19 cellular contexts compared by ENCODE assay signal in the genomic region with DNA sequence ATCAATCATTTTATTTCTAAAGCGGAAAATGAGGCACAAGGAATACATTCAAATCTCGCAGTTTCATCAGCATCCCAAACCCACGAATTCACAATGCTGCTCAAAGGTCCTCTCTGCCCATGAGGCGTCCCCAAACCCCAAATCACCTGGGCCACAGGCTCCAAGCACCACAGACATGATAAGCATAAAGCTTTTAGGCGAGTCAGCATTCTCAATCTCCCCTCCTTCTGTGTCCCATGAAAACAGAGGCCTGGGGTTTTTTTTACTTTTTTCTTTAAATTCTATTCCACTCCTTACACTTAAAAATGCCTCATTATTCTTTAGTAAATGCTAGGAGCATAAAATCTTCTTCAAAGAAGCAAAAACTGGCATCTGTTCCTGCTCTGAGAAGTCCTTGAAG. TPM values are rescaled to one million over a fixed set of nuclear protein-coding genes. Genes with fewer than 3 reads are reported as not detected.
DNase-seq lines count a peak whose midpoint lies in the region; ATAC-seq and TF ChIP-seq lines count a peak whose summit lies in the region.
"Had no signal": no experiment of that assay in that cellular context is flagged by ENCODE, and none has a peak within 500 bp of the region (broad histone marks: within the 10 kb centered on the region; RNA-seq: fewer than 3 reads in every experiment).

No MANE protein-coding gene starts in this region.

- peaks cover 40% of the 10 kb centered on the region for H4K20me1 ChIP-seq in DOHH2 (ENCODE audit: control insufficient read depth, insufficient read depth, low read depth, low read length)

- H3K27ac Mint-ChIP-seq in T-helper 2 cell treated with Interferon-gamma antibody and Interleukin-4, amounts not matched to agents 5 μg/mL and 100 μg/mL, for 36 hours = peak overlapping the region; percentile 60
- H3K27ac Mint-ChIP-seq in activated CD4-positive, alpha-beta memory T cell treated with anti-CD3 and anti-CD28 coated beads, Interleukin-2, amount 10 ng/mL, durations not matched to agents 7 days and 5 days = peak overlapping the region; percentile 77
- peak overlapping the region; percentile 76 to 95 (median 89) for H3K27ac Mint-ChIP-seq in immature natural killer cell
- H3K27ac Mint-ChIP-seq: neural progenitor cell had no signal

- H3K4me2 ChIP-seq in DOHH2 (ENCODE audit: low read length) = peak overlapping the region; percentile 67; the same call in 1 of the 2 replicates
- H3K4me2 ChIP-seq: neural progenitor cell had no signal

- DNase-seq in T-helper 2 cell treated with Interferon-gamma antibody and Interleukin-4, amounts not matched to agents 5 μg/mL and 100 μg/mL, for 36 hours (ENCODE audit: low spot score) = no peak
- no peak for DNase-seq in T-helper 2 cell
- DNase-seq in activated CD4-positive, alpha-beta memory T cell treated with anti-CD3 and anti-CD28 coated beads, Interleukin-2, amount 10 ng/mL, durations not matched to agents 7 days and 5 days = no peak
- no peak for DNase-seq in immature natural killer cell
- DNase-seq in activated effector memory CD4-positive, alpha-beta T cell treated with anti-CD3 and anti-CD28 coated beads, Interleukin-2, amount 50 U/mL, for 16 hours = no peak
- DNase-seq in body of pancreas = no peak
- no peak for DNase-seq in GDM1 (lab: John Stamatoyannopoulos, UW)
- DNase-seq: 8988T; DND-41; foreskin keratinocyte; kidney glomerular epithelial cell; NCI-H1694; NCI-H446; retina; stimulated activated CD4-positive, alpha-beta T cell treated with anti-CD3 and anti-CD28 coated beads, Interleukin-15, amount 100 ng/mL, for 24 hours; stomach had no signal

- H3K4me1 Mint-ChIP-seq in T-helper 2 cell treated with Interferon-gamma antibody and Interleukin-4, amounts not matched to agents 5 μg/mL and 100 μg/mL, for 36 hours (ENCODE audit: low read depth) = peaks cover 75% of the 10 kb centered on the region
- peaks cover 90% of the 10 kb centered on the region for H3K4me1 Mint-ChIP-seq in activated CD4-positive, alpha-beta memory T cell treated with anti-CD3 and anti-CD28 coated beads, Interleukin-2, amount 10 ng/mL, durations not matched to agents 7 days and 5 days
- peaks cover 95 to 97% of the 10 kb centered on the region in 2 donors for H3K4me1 Mint-ChIP-seq in immature natural killer cell

- H3K9me2 ChIP-seq in DOHH2 (replicated peaks; ENCODE audit: control insufficient read depth, low read length) = no peaks in the 10 kb centered on the region

- 91 to 92% methylated on average over 5 of the region's 5 CpGs for WGBS in body of pancreas, 2 donors

- CTCF ChIA-PET in activated CD4-positive, alpha-beta memory T cell treated with anti-CD3 and anti-CD28 coated beads, Interleukin-2, amount 10 ng/mL, durations not matched to agents 7 days and 5 days (lab: Charles Lee) = interaction anchor here (1.4 to 2.4 kb wide), 2 partner anchors 18 to 53 kb away, joined by 4 to 18 read pairs; no protein-coding TSS in a partner anchor

- H3K9me3 ChIP-seq in DOHH2 (ENCODE audit: control insufficient read depth, insufficient read depth, low read length) = no peaks in the 10 kb centered on the region
- no peaks in the 10 kb centered on the region for H3K9me3 ChIP-seq in body of pancreas
- H3K9me3 ChIP-seq: stomach had no signal

- H3K4me3 Mint-ChIP-seq in T-helper 2 cell treated with Interferon-gamma antibody and Interleukin-4, amounts not matched to agents 5 μg/mL and 100 μg/mL, for 36 hours = peak overlapping the region; percentile 48
- peak overlapping the region; percentile 32 for H3K4me3 Mint-ChIP-seq in activated CD4-positive, alpha-beta memory T cell treated with anti-CD3 and anti-CD28 coated beads, Interleukin-2, amount 10 ng/mL, durations not matched to agents 7 days and 5 days
- peak overlapping the region; percentile 70 to 83 (median 76) for H3K4me3 Mint-ChIP-seq in immature natural killer cell
- H3K4me3 Mint-ChIP-seq: CD14-positive monocyte, neural progenitor cell had no signal

- ATAC-seq in body of pancreas = no peak
- ATAC-seq: foreskin keratinocyte had no signal

- H3K27ac ChIP-seq in DOHH2 (ENCODE audit: low read depth, low read length) = no peak overlapping the region
- H3K27ac ChIP-seq in body of pancreas = no peak overlapping the region
- H3K27ac ChIP-seq: foreskin keratinocyte, neural progenitor cell, stomach had no signal

- peaks cover 97% of the 10 kb centered on the region for H3K79me2 ChIP-seq in DOHH2 (ENCODE audit: control insufficient read depth, low read length)

- H3K27me3 Mint-ChIP-seq in T-helper 2 cell treated with Interferon-gamma antibody and Interleukin-4, amounts not matched to agents 5 μg/mL and 100 μg/mL, for 36 hours (ENCODE audit: low read depth) = no peaks in the 10 kb centered on the region
- H3K27me3 Mint-ChIP-seq in activated CD4-positive, alpha-beta memory T cell treated with anti-CD3 and anti-CD28 coated beads, Interleukin-2, amount 10 ng/mL, durations not matched to agents 7 days and 5 days = no peaks in the 10 kb centered on the region
- H3K27me3 Mint-ChIP-seq in immature natural killer cell (ENCODE audit: low read depth in 3 of 3) = peaks cover 0 to 26% (median 6%) of the 10 kb centered on the region in 3 donors

- no peak for TF ChIP-seq POLR2A in body of pancreas (IDR thresholded peaks at IDR 0.05)

- H3K36me3 Mint-ChIP-seq in T-helper 2 cell treated with Interferon-gamma antibody and Interleukin-4, amounts not matched to agents 5 μg/mL and 100 μg/mL, for 36 hours (ENCODE audit: low read depth) = peaks cover 21% of the 10 kb centered on the region
- peaks cover 50% of the 10 kb centered on the region for H3K36me3 Mint-ChIP-seq in activated CD4-positive, alpha-beta memory T cell treated with anti-CD3 and anti-CD28 coated beads, Interleukin-2, amount 10 ng/mL, durations not matched to agents 7 days and 5 days (ENCODE audit: low read depth)
- H3K36me3 Mint-ChIP-seq in immature natural killer cell = peaks cover 0 to 3% (median 0%) of the 10 kb centered on the region in 3 donors
- H3K36me3 Mint-ChIP-seq: neural progenitor cell had no signal

- intact Hi-C loops in body of pancreas (cut with DNase I) = no loop called here

- POLR2A ChIA-PET in activated CD4-positive, alpha-beta memory T cell treated with anti-CD3 and anti-CD28 coated beads, Interleukin-2, amount 10 ng/mL, durations not matched to agents 7 days and 5 days (lab: Charles Lee) = interaction anchor here (1.4 to 6.3 kb wide), 5 partner anchors 8 to 21 kb away, joined by 3 to 50 read pairs (median 22); no protein-coding TSS in a partner anchor

- H3K4me3 ChIP-seq in DOHH2 (ENCODE audit: low read length) (no peak overlapping the region), body of pancreas (no peak overlapping the region)
- H3K4me3 ChIP-seq: neural progenitor cell, stomach had no signal

- TF ChIP-seq CTCF in DOHH2 (IDR thresholded peaks at IDR 0.05; ENCODE audit: low read depth, low read length, poor library complexity, severe bottlenecking) (no peak), body of pancreas (IDR thresholded peaks at IDR 0.05) (no peak)

- H3K36me3 ChIP-seq in DOHH2 (ENCODE audit: control insufficient read depth, low read length) (peaks cover 34% of the 10 kb centered on the region), body of pancreas (replicated peaks in 1 of 2; ENCODE audit: insufficient read depth in 1 of 2, low read depth in 2 of 2) (no peaks in the 10 kb centered on the region)
- H3K36me3 ChIP-seq: neural progenitor cell had no signal

- no peaks in the 10 kb centered on the region for H3K9me3 Mint-ChIP-seq in T-helper 2 cell treated with Interferon-gamma antibody and Interleukin-4, amounts not matched to agents 5 μg/mL and 100 μg/mL, for 36 hours
- no peaks in the 10 kb centered on the region for H3K9me3 Mint-ChIP-seq in activated CD4-positive, alpha-beta memory T cell treated with anti-CD3 and anti-CD28 coated beads, Interleukin-2, amount 10 ng/mL, durations not matched to agents 7 days and 5 days
- H3K9me3 Mint-ChIP-seq in immature natural killer cell = no peaks in the 10 kb centered on the region
- H3K9me3 Mint-ChIP-seq: neural progenitor cell had no signal

- H3K27me3 ChIP-seq in DOHH2 (ENCODE audit: control insufficient read depth, low read length) = no peaks in the 10 kb centered on the region
- H3K27me3 ChIP-seq in body of pancreas = no peaks in the 10 kb centered on the region
- H3K27me3 ChIP-seq: foreskin keratinocyte, neural progenitor cell, stomach had no signal

- H3K4me1 ChIP-seq in DOHH2 (ENCODE audit: control insufficient read depth, low read length) (peaks cover 98% of the 10 kb centered on the region), body of pancreas (peaks cover 28% of the 10 kb centered on the region)
- H3K4me1 ChIP-seq: foreskin keratinocyte had no signal

- peaks cover 17% of the 10 kb centered on the region for H3F3A ChIP-seq in DOHH2 (ENCODE audit: control insufficient read depth, insufficient read depth)

RNA-seq across cellular contexts. Expression of gene CYTH1, which starts 55.0 kb away (rescaled TPM):
- 100 to 1,000 TPM; 288 to 309 TPM for total RNA-seq in activated CD4-positive, alpha-beta memory T cell treated with anti-CD3 and anti-CD28 coated beads, Interleukin-2, amount 10 ng/mL, durations not matched to agents 7 days and 5 days
- 100 to 1,000 TPM; 176 to 336 (median 233) TPM for polyA plus RNA-seq in immature natural killer cell
- 10 to 100 TPM; 32.2 to 60.6 TPM for total RNA-seq in body of pancreas

Comparison
In these comparisons a context has a peak if more than half of its experiments do, and no peak if none do; other contexts are left out.
1. RNA of gene CYTH1, which starts 55.0 kb away (total RNA-seq): 288 to 309 TPM in activated CD4-positive, alpha-beta memory T cell treated with anti-CD3 and anti-CD28 coated beads, Interleukin-2, amount 10 ng/mL, durations not matched to agents 7 days and 5 days; 32.2 to 60.6 TPM in body of pancreas; every median in the first group is over 4 times any median in the second.
2. Peak in every context shown above with its lines, with median percentiles within 50 percentile points of each other: H3K27ac Mint-ChIP-seq and H3K4me3 Mint-ChIP-seq.